In the genomic region with DNA sequence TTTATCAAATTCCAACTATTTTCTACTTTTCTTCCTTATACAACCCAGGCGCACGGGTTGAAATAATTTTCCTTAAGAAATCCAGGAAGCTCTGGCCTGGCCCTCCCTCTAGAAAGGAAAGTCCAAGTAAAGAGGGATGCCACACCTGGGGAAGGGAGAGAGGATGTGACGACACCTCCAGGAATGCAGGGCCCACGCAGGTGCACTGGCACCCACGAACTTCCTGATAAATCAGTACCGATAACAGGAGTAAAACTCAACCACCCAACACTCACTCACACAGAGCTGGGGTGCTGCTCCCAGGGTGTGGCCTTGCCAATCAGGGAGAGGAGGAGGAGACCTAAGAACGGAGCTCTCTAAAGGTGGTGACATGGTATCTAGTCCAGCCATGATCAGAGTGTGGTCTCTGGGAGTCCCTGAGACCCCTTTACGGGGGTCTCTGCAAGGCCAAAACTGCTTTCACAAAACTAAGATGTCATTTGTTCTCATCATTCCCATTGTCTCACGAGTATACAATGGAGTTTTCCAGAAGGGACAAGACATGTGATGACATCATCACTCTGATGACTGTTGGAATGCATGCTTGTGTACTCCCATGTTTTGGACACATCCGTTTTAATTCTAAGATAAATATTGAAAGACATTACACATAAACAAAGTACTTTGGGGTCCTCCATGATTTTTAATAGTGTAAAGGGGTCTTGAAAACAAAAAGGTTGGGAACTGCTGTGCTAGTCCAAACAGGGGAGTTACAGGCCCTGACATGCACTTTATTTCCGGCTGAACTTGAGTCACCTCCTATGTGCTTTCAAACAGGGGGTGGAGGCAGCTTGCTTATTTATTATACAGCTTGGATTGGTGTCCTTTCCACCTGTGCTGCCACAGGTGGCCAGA, we compare ENCODE assay signal across 9 cellular contexts. TPM values are rescaled to one million over a fixed set of nuclear protein-coding genes. Genes with fewer than 3 reads are reported as not detected.
A peak's percentile ranks its signal among the peaks of the same experiment; 100 is the strongest.
DNase-seq lines count a peak whose midpoint lies in the region; ATAC-seq, FAIRE-seq and TF ChIP-seq lines count a peak whose summit lies in the region.
"Had no signal": no experiment of that assay in that cellular context is flagged by ENCODE, and none has a peak within 500 bp of the region (broad histone marks: within the 10 kb centered on the region; RNA-seq: fewer than 3 reads in every experiment).

No MANE protein-coding gene starts in this region.

- WGBS in H9 (ENCODE audit: extremely low coverage, insufficient read length, low lambda C conversion rate) = 100% methylated on average over 2 of the region's 11 CpGs
- 80 to 86% (median 81%) methylated on average over 11 of the region's 11 CpGs for WGBS in psoas muscle, 3 donors

- no peak overlapping the region for H2BK120ac ChIP-seq in H9 (ENCODE audit: low read depth, low read length, poor library complexity, severe bottlenecking)

- H3K14ac ChIP-seq in H9 (ENCODE audit: insufficient read depth, low read length) = no peak overlapping the region

- H3K27ac ChIP-seq in H9 (ENCODE audit: insufficient read length, low read depth, low read length) (no peak overlapping the region), RWPE2 (ENCODE audit: poor library complexity, severe bottlenecking) (peak overlapping the region; percentile 94), keratinocyte (ENCODE audit: control insufficient read depth, insufficient read depth, low read length) (peak overlapping the region; percentile 98), psoas muscle (no peak overlapping the region)

- H2BK20ac ChIP-seq in H9 (ENCODE audit: low read depth, low read length, poor library complexity, severe bottlenecking) = no peak overlapping the region

- H2BK15ac ChIP-seq in H9 (ENCODE audit: low read depth, low read length) = no peak overlapping the region

- no peak overlapping the region for H3K4ac ChIP-seq in H9 (ENCODE audit: low read depth, low read length)

- H2AK5ac ChIP-seq in H9 (ENCODE audit: insufficient read length, low read length) = no peak overlapping the region

- FAIRE-seq in keratinocyte (lab: Jason Lieb, UNC) = peak; percentile 71

- H3K4me1 Mint-ChIP-seq in H9 (peaks cover 28 to 29% of the 10 kb centered on the region in 2 experiments), chondrocyte (ENCODE audit: low read depth) (peaks cover 12% of the 10 kb centered on the region)

- H3K4me1 ChIP-seq in H9 (ENCODE audit: insufficient read depth, low read length) (peaks cover 5% of the 10 kb centered on the region), RWPE2 (ENCODE audit: insufficient read depth, poor library complexity, severe bottlenecking) (peaks cover 56% of the 10 kb centered on the region), keratinocyte (ENCODE audit: control insufficient read depth, extremely low read depth, insufficient read depth, low read length) (peaks cover 59% of the 10 kb centered on the region), psoas muscle (peaks cover 23% of the 10 kb centered on the region)

- H4K8ac ChIP-seq in H9 (replicated peaks; ENCODE audit: insufficient read length, low read depth, low read length) = no peak overlapping the region

- H4K20me1 ChIP-seq in H9 (ENCODE audit: control insufficient read depth, insufficient read depth, insufficient read length) = no peaks in the 10 kb centered on the region
- H4K20me1 ChIP-seq in keratinocyte (ENCODE audit: control insufficient read depth, extremely low read depth, insufficient read depth, low read length) = no peaks in the 10 kb centered on the region

- no peaks in the 10 kb centered on the region for H3K27me3 ChIP-seq in H9 (ENCODE audit: insufficient read depth, low read length)
- H3K27me3 ChIP-seq in RWPE2 (ENCODE audit: insufficient read depth, poor library complexity, severe bottlenecking) = no peaks in the 10 kb centered on the region
- no peaks in the 10 kb centered on the region for H3K27me3 ChIP-seq in keratinocyte (ENCODE audit: control insufficient read depth, extremely low read depth, insufficient read depth, low read length)
- H3K27me3 ChIP-seq in psoas muscle (ENCODE audit: insufficient read depth in 3 of 3, low read length in 2 of 3) = no peaks in the 10 kb centered on the region

- no peak overlapping the region for H3T11ph ChIP-seq in H9 (ENCODE audit: low read length)

- no peak overlapping the region for H3K18ac ChIP-seq in H9 (ENCODE audit: insufficient read length, low read depth, low read length)

- H3K36me3 ChIP-seq in RWPE2 (ENCODE audit: low read depth) (peaks cover 13% of the 10 kb centered on the region), keratinocyte (ENCODE audit: control insufficient read depth in 2 of 2, extremely low read depth in 1 of 2, insufficient read depth in 2 of 2, low read length in 2 of 2) (peaks cover 0 to 2% of the 10 kb centered on the region in 2 experiments), psoas muscle (ENCODE audit: insufficient read depth in 1 of 2, low read depth in 1 of 2) (no peaks in the 10 kb centered on the region)

- no peak overlapping the region for H3K4me3 ChIP-seq in RWPE2 (ENCODE audit: severe bottlenecking)
- H3K4me3 ChIP-seq in keratinocyte (ENCODE audit: control insufficient read depth in 2 of 3, extremely low read depth in 1 of 3, insufficient read depth in 2 of 3, low read depth in 1 of 3, low read length in 3 of 3) = peak overlapping the region in 1 of 3 experiments; percentile 34
- no peak overlapping the region for H3K4me3 ChIP-seq in psoas muscle

- no peak overlapping the region for H3K4me2 ChIP-seq in H9 (ENCODE audit: insufficient read depth, insufficient read length, low read length)
- peak overlapping the region; percentile 91 for H3K4me2 ChIP-seq in keratinocyte (ENCODE audit: control insufficient read depth, extremely low read depth, insufficient read depth, low read depth, low read length)

- DNase-seq in H9 (peak; percentile 31), RWPE2 (ENCODE audit: low spot score) (peak; percentile 96), keratinocyte (ENCODE audit: low read depth, low spot score) (peak; percentile 89), sciatic nerve (ENCODE audit: low spot score) (peak; percentile 37), AG20443 (ENCODE audit: low spot score) (no peak), chondrocyte (ENCODE audit: low spot score) (no peak), psoas muscle (no peak)
- DNase-seq: activated CD4-positive, alpha-beta T cell treated with anti-CD3 and anti-CD28 coated beads, Interleukin-2, amount 10 ng/mL, durations not matched to agents 7 days and 5 days had no signal

- H3K36me3 Mint-ChIP-seq in H9 (ENCODE audit: insufficient read depth in 1 of 3, low read depth in 3 of 3) = peaks cover 0 to 6% (median 2%) of the 10 kb centered on the region in 3 experiments; a peak in 3 of 7 replicates
- H3K36me3 Mint-ChIP-seq in chondrocyte (ENCODE audit: low read depth) = no peaks in the 10 kb centered on the region

- no peaks in the 10 kb centered on the region for H3K9me1 ChIP-seq in keratinocyte (ENCODE audit: control insufficient read depth, extremely low read depth, insufficient read depth, low read length)

- H3K23ac ChIP-seq in H9 (ENCODE audit: insufficient read length, low read depth, low read length) = no peak overlapping the region

- TF ChIP-seq CTCF in H9 (conservative IDR thresholded peaks at IDR 0.05) (no peak), RWPE2 (IDR thresholded peaks at IDR 0.05; ENCODE audit: poor library complexity, severe bottlenecking) (no peak), keratinocyte (optimal IDR thresholded peaks at IDR 0.05 in 1 of 3, IDR thresholded peaks at IDR 0.05 in 1 of 3, conservative IDR thresholded peaks at IDR 0.05 in 1 of 3; ENCODE audit: extremely low read depth in 1 of 3, insufficient read depth in 2 of 3, low read length in 3 of 3) (no peak), chondrocyte (IDR thresholded peaks at IDR 0.05) (no peak), psoas muscle (IDR thresholded peaks at IDR 0.05) (no peak)

- no peak overlapping the region for H2BK12ac ChIP-seq in H9 (ENCODE audit: insufficient read length, low read depth, low read length)

- H3K27ac Mint-ChIP-seq in H9 = peak overlapping the region in 1 of 3 experiments; percentile 90; a peak in 2 of 7 replicates
- no peak overlapping the region for H3K27ac Mint-ChIP-seq in chondrocyte (ENCODE audit: unreplicated experiment)
- H3K27ac Mint-ChIP-seq: activated CD4-positive, alpha-beta T cell treated with anti-CD3 and anti-CD28 coated beads, Interleukin-2, amount 10 ng/mL, durations not matched to agents 7 days and 5 days had no signal

- intact Hi-C loops in sciatic nerve (cut with DNase I) = no loop called here
- intact Hi-C loops in psoas muscle (cut with DNase I) = no loop called here

- H4K5ac ChIP-seq in H9 (ENCODE audit: insufficient read length, low read depth, low read length) = no peak overlapping the region

- peak overlapping the region in 1 of 2 experiments; percentile 93; a peak in 3 of 5 replicates for H3K4me3 Mint-ChIP-seq in H9
- no peak overlapping the region for H3K4me3 Mint-ChIP-seq in chondrocyte (ENCODE audit: unreplicated experiment)

- dilution Hi-C loops in keratinocyte (cut with MboI; ENCODE audit: extremely low pct_ligation_motif_present, low sequenced_read_pairs) = no loop called here

- H3K9ac ChIP-seq in H9 (ENCODE audit: extremely low read depth, insufficient read length, low read length) (no peak overlapping the region), keratinocyte (ENCODE audit: control insufficient read depth, extremely low read depth, insufficient read depth, low read length) (peak overlapping the region; percentile 63)

- no peaks in the 10 kb centered on the region for H3K9me3 ChIP-seq in H9 (ENCODE audit: control insufficient read depth, low read depth, low read length)
- H3K9me3 ChIP-seq in RWPE2 (ENCODE audit: severe bottlenecking) = no peaks in the 10 kb centered on the region
- no peaks in the 10 kb centered on the region for H3K9me3 ChIP-seq in keratinocyte (ENCODE audit: control insufficient read depth, low read depth, low read length)
- no peaks in the 10 kb centered on the region for H3K9me3 ChIP-seq in psoas muscle

- H3K9me3 Mint-ChIP-seq in H9 (no peaks in the 10 kb centered on the region; a peak in 1 of 5 replicates), chondrocyte (ENCODE audit: low read depth) (no peaks in the 10 kb centered on the region)
- H3K9me3 Mint-ChIP-seq: activated CD4-positive, alpha-beta T cell treated with anti-CD3 and anti-CD28 coated beads, Interleukin-2, amount 10 ng/mL, durations not matched to agents 7 days and 5 days had no signal

- no peaks in the 10 kb centered on the region; the same call in 1 of the 2 replicates for H3K27me3 Mint-ChIP-seq in H9 (ENCODE audit: low read depth)
- no peaks in the 10 kb centered on the region for H3K27me3 Mint-ChIP-seq in chondrocyte (ENCODE audit: low read depth)
- H3K27me3 Mint-ChIP-seq: activated CD4-positive, alpha-beta T cell treated with anti-CD3 and anti-CD28 coated beads, Interleukin-2, amount 10 ng/mL, durations not matched to agents 7 days and 5 days had no signal

- H3K79me2 ChIP-seq in H9 (ENCODE audit: insufficient read depth, low read length) (peaks cover 9% of the 10 kb centered on the region; the same call in 1 of the 2 replicates), keratinocyte (ENCODE audit: control insufficient read depth, insufficient read depth, low read length) (peaks cover 28% of the 10 kb centered on the region)

- no peak overlapping the region for H2BK5ac ChIP-seq in H9 (ENCODE audit: insufficient read length, low read length)

- ATAC-seq in RWPE2 (ENCODE audit: low read depth) (peak; percentile 26), sciatic nerve (no peak), GM19351 (IDR thresholded peaks at IDR 0.05; ENCODE audit: unreplicated experiment) (no peak), psoas muscle (no peak)

- peaks cover 4% of the 10 kb centered on the region for H3K23me2 ChIP-seq in H9 (ENCODE audit: insufficient read length, low read depth, low read length, poor library complexity, severe bottlenecking)

- H3K79me1 ChIP-seq in H9 (ENCODE audit: insufficient read depth, low read depth, low read length, poor library complexity, severe bottlenecking) = no peaks in the 10 kb centered on the region

- no peak overlapping the region for H4K91ac ChIP-seq in H9 (ENCODE audit: insufficient read length, low read depth, low read length)

- no peak overlapping the region for H2AFZ ChIP-seq in H9 (ENCODE audit: low read length)
- H2AFZ ChIP-seq in keratinocyte (ENCODE audit: control insufficient read depth, low read length) = peak overlapping the region; percentile 51

- no peak overlapping the region for H3K56ac ChIP-seq in H9 (ENCODE audit: insufficient read length, low read depth, low read length)

RNA-seq across cellular contexts. Expression of a gene that starts 2.2 kb away (rescaled TPM):
- total RNA-seq in H9 (2021) = 27.4 and 31.7 TPM in 2 replicates
- polyA plus RNA-seq in keratinocyte = 1.4 to 2.0 TPM (median 1.4 TPM) in 3 replicates
- 9.9 TPM for polyA plus RNA-seq in keratinocyte (2011; ENCODE audit: low read depth)
- polyA plus RNA-seq in keratinocyte (2011; cell fraction: cytosol; rRNA removed) = 0.30 and 1.1 TPM in 2 replicates
- polyA plus RNA-seq in keratinocyte (2011; cell fraction: nucleus; rRNA removed) = 2.0 and 2.9 TPM in 2 replicates
- polyA plus RNA-seq in keratinocyte (2012; ENCODE audit: low replicate concordance) = 1.1 and 9.7 TPM in 2 replicates
- polyA minus RNA-seq in keratinocyte = 1.8 to 4.9 TPM (median 2.5 TPM) in 3 replicates
- polyA minus RNA-seq in keratinocyte (2011; cell fraction: cytosol; rRNA and poly(A)+ RNA removed) = 1.5 TPM
- polyA minus RNA-seq in keratinocyte (2011; cell fraction: nucleus; rRNA and poly(A)+ RNA removed) = 2.5 and 4.3 TPM in 2 replicates
- total RNA-seq in sciatic nerve = 5.7 TPM
- 0.34 to 2.2 TPM (median 1.1 TPM) in 3 replicates for total RNA-seq in chondrocyte
- total RNA-seq in psoas muscle = 1 to 10 TPM in 3 of 4 donors, under 1 TPM in 1; 0.64 to 5.0 (median 1.8) TPM
- polyA plus RNA-seq in psoas muscle = under 1 TPM; 0.27 to 0.97 (median 0.44) TPM

RNA-seq across cellular contexts. Expression of a gene that starts 37.9 kb away (rescaled TPM):
- total RNA-seq in H9 (2021) (0.46 and 0.48 TPM in 2 replicates), sciatic nerve (26.3 TPM), chondrocyte (0.12 TPM in 1 of 3 replicates, not detected in the others), psoas muscle (1 to 10 TPM; 3.1 to 5.2 (median 4.5) TPM)
- polyA plus RNA-seq in keratinocyte (0.10 to 0.40 TPM (median 0.10 TPM) in 3 replicates), psoas muscle (1 to 10 TPM; 5.4 to 5.7 (median 5.6) TPM)
- polyA plus RNA-seq in keratinocyte (2011; ENCODE audit: low read depth) = 0.42 TPM
- polyA plus RNA-seq in keratinocyte (2011; cell fraction: cytosol; rRNA removed) = 0.05 and 0.06 TPM in 2 replicates
- polyA plus RNA-seq in keratinocyte (2011; cell fraction: nucleus; rRNA removed) = 0.43 and 0.44 TPM in 2 replicates
- polyA plus RNA-seq in keratinocyte (2012; ENCODE audit: low replicate concordance) = 0.22 and 1.2 TPM in 2 replicates
- 0.10 to 0.72 TPM in 2 of 3 replicates, not detected in the other for polyA minus RNA-seq in keratinocyte
- not detected for polyA minus RNA-seq in keratinocyte (2011; cell fraction: cytosol; rRNA and poly(A)+ RNA removed)
- 0.11 and 0.31 TPM in 2 replicates for polyA minus RNA-seq in keratinocyte (2011; cell fraction: nucleus; rRNA and poly(A)+ RNA removed)
- total RNA-seq: activated CD4-positive, alpha-beta T cell treated with anti-CD3 and anti-CD28 coated beads, Interleukin-2, amount 10 ng/mL, durations not matched to agents 7 days and 5 days had no signal

Comparison
In these comparisons a context has a peak if more than half of its experiments do, and no peak if none do; other contexts are left out.
1. DNase-seq: peak in H9 (single experiment), RWPE2 (single experiment), keratinocyte (single experiment) and sciatic nerve (single experiment); none in AG20443 (single experiment), chondrocyte (single experiment) and psoas muscle (0 of 2).
2. H3K27ac ChIP-seq: peak in RWPE2 (single experiment) and keratinocyte (single experiment); none in H9 (single experiment) and psoas muscle (single experiment).